9 cellular contexts compared by ENCODE assay signal in genomic region chr4:55409468-55410171, GRCh38. TPM values are rescaled to one million over a fixed set of nuclear protein-coding genes. Genes with fewer than 3 reads are reported as not detected.
DNase-seq lines count a peak whose midpoint lies in the region; ATAC-seq and TF ChIP-seq lines count a peak whose summit lies in the region.
"Had no signal": no experiment of that assay in that cellular context is flagged by ENCODE, and none has a peak within 500 bp of the region (broad histone marks: within the 10 kb centered on the region; RNA-seq: fewer than 3 reads in every experiment).

No MANE protein-coding gene starts in this region.

- H3K4me3 ChIP-seq in GM23338 (no peak overlapping the region), OCI-LY3 (ENCODE audit: low read length) (no peak overlapping the region), heart right ventricle (peak overlapping the region in 1 of 10 donors; percentile 15), stomach (no peak overlapping the region), colonic mucosa (no peak overlapping the region)

- DNase-seq in GM23338 (ENCODE audit: low spot score) = peak; percentile 55
- DNase-seq in heart right ventricle = peak in 1 of 2 donors; percentile 57
- no peak for DNase-seq in NCI-H1105 treated with DMSO at 0.1 percent for 48 hours (lab: John Stamatoyannopoulos, UW)
- DNase-seq in stomach = no peak
- DNase-seq in colonic mucosa = no peak
- DNase-seq in activated T-cell treated with anti-CD3 and anti-CD28 coated beads for 4 hours = no peak

- H3K4me2 ChIP-seq in GM23338 (no peak overlapping the region), OCI-LY3 (ENCODE audit: low read length) (0 out of 2 replicates have a peak overlapping the region, but pooled peaks have one; percentile 23)

- H3K36me3 Mint-ChIP-seq in GM23338 (ENCODE audit: low read depth) = peaks cover 33% of the 10 kb centered on the region

- no peak for TF ChIP-seq EP300 in stomach (IDR thresholded peaks at IDR 0.05)

- H4K20me1 ChIP-seq in GM23338 (replicated peaks; ENCODE audit: insufficient read depth) (peaks cover 62% of the 10 kb centered on the region), OCI-LY3 (ENCODE audit: insufficient read depth, low read length) (peaks cover 61% of the 10 kb centered on the region)

- no peaks in the 10 kb centered on the region for H3F3A ChIP-seq in GM23338 (replicated peaks; ENCODE audit: low read depth)

- TF ChIP-seq POLR2A in stomach (IDR thresholded peaks at IDR 0.05) = no peak

- H3K27me3 ChIP-seq in GM23338 (ENCODE audit: insufficient read depth) = no peaks in the 10 kb centered on the region
- H3K27me3 ChIP-seq in OCI-LY3 (ENCODE audit: low read depth, low read length) = no peaks in the 10 kb centered on the region
- no peaks in the 10 kb centered on the region for H3K27me3 ChIP-seq in heart right ventricle
- H3K27me3 ChIP-seq in stomach = no peaks in the 10 kb centered on the region
- no peaks in the 10 kb centered on the region for H3K27me3 ChIP-seq in colonic mucosa

- intact Hi-C loops in heart right ventricle (cut with DNase I) = loop anchor here in 1 of 10 donors (5.0 kb wide), 1 partner anchor 62 kb away; the partner anchor contains the start of gene SRD5A3
- intact Hi-C loops in stomach (cut with DNase I; ENCODE audit: low total_unique reads) = no loop called here
- intact Hi-C loops in colonic mucosa (cut with DNase I) = no loop called here

- H2AFZ ChIP-seq in GM23338 (no peak overlapping the region), OCI-LY3 (ENCODE audit: low read depth, low read length) (no peak overlapping the region)

- peak overlapping the region; percentile 45; the same call in 1 of the 2 replicates for H3K27ac Mint-ChIP-seq in GM23338

- H3K9ac ChIP-seq in OCI-LY3 (ENCODE audit: low read length) (no peak overlapping the region), colonic mucosa (ENCODE audit: low read depth in 2 of 2, low read length in 2 of 2) (no peak overlapping the region)

- ATAC-seq in GM23338 (peak; percentile 77), heart right ventricle (peak; percentile 53 to 85 (median 72))
- ATAC-seq: naive thymus-derived CD8-positive, alpha-beta T cell had no signal

- H3K4me1 Mint-ChIP-seq in GM23338 = peaks cover 19% of the 10 kb centered on the region; the same call in 2 of the 3 replicates

- peaks cover 17% of the 10 kb centered on the region; the same call in 1 of the 2 replicates for H3K4me1 ChIP-seq in GM23338 (ENCODE audit: insufficient read depth)
- H3K4me1 ChIP-seq in OCI-LY3 (ENCODE audit: low read length) = 0 out of 2 replicates have a peak, but pooled peaks cover 5% of the 10 kb centered on the region
- peaks cover 0 to 66% (median 32%) of the 10 kb centered on the region in 9 donors for H3K4me1 ChIP-seq in heart right ventricle
- H3K4me1 ChIP-seq in stomach = peaks cover 0 to 60% (median 29%) of the 10 kb centered on the region in 4 donors
- H3K4me1 ChIP-seq in colonic mucosa = no peaks in the 10 kb centered on the region

- H3K79me2 ChIP-seq in GM23338 (replicated peaks; ENCODE audit: insufficient read depth) (peaks cover 99% of the 10 kb centered on the region), OCI-LY3 (ENCODE audit: low read length) (peaks cover 100% of the 10 kb centered on the region)

- no peaks in the 10 kb centered on the region for H3K9me3 ChIP-seq in OCI-LY3 (ENCODE audit: insufficient read depth, low read length)
- no peaks in the 10 kb centered on the region for H3K9me3 ChIP-seq in heart right ventricle
- no peaks in the 10 kb centered on the region for H3K9me3 ChIP-seq in stomach
- H3K9me3 ChIP-seq in colonic mucosa = no peaks in the 10 kb centered on the region

- peak; percentile 63 for TF ChIP-seq CTCF in GM12872 (IDR thresholded peaks at IDR 0.05; ENCODE audit: insufficient read depth, low read depth, low read length)
- peak; percentile 39 to 52 for TF ChIP-seq CTCF in GM23338 (conservative IDR thresholded peaks at IDR 0.05; ENCODE audit: low read depth in 2 of 2)
- TF ChIP-seq CTCF in OCI-LY3 (IDR thresholded peaks at IDR 0.05; ENCODE audit: low read depth, low read length) = peak; percentile 38
- TF ChIP-seq CTCF in heart right ventricle (IDR thresholded peaks at IDR 0.05) = peak in 8 of 9 donors; percentile 13 to 64 (median 34)
- TF ChIP-seq CTCF in stomach (IDR thresholded peaks at IDR 0.05) = no peak
- TF ChIP-seq CTCF in colonic mucosa (IDR thresholded peaks at IDR 0.05) = no peak

- H3K36me3 ChIP-seq in GM23338 (ENCODE audit: insufficient read depth) (peaks cover 10% of the 10 kb centered on the region), OCI-LY3 (replicated peaks; ENCODE audit: low read depth, low read length) (peaks cover 42% of the 10 kb centered on the region), heart right ventricle (peaks cover 0 to 93% (median 4%) of the 10 kb centered on the region in 9 donors), stomach (peaks cover 10 to 68% (median 52%) of the 10 kb centered on the region in 4 donors), colonic mucosa (no peaks in the 10 kb centered on the region)

- no peak overlapping the region for H3K4me3 Mint-ChIP-seq in GM23338
- H3K4me3 Mint-ChIP-seq: naive thymus-derived CD8-positive, alpha-beta T cell had no signal

- H3K27ac ChIP-seq in GM23338 (ENCODE audit: low read depth) (peak overlapping the region; percentile 87), OCI-LY3 (ENCODE audit: low read length) (0 out of 2 replicates have a peak overlapping the region, but pooled peaks have one; percentile 14), heart right ventricle (peak overlapping the region in 7 of 10 donors; percentile 3 to 57 (median 6)), stomach (no peak overlapping the region), colonic mucosa (no peak overlapping the region)

- H3K27me3 Mint-ChIP-seq in GM23338 (ENCODE audit: insufficient read depth, low read depth, poor library complexity) = no peaks in the 10 kb centered on the region
- H3K27me3 Mint-ChIP-seq: naive thymus-derived CD8-positive, alpha-beta T cell had no signal

- 34 to 44% methylated on average over 10 of the region's 10 CpGs for WGBS in heart right ventricle, 2 donors
- WGBS in stomach, 5 donors = 56 to 67% (median 63%) methylated on average over 10 of the region's 10 CpGs

- no peaks in the 10 kb centered on the region for H3K9me3 Mint-ChIP-seq in GM23338
- H3K9me3 Mint-ChIP-seq: naive thymus-derived CD8-positive, alpha-beta T cell had no signal

- no peaks in the 10 kb centered on the region for H3K9me2 ChIP-seq in GM23338 (ENCODE audit: insufficient read depth)

TF ChIP-seq in GM23338, 12 proteins besides CTCF, POLR2A, EP300 and RAD21 (continues in another document):
- TF ChIP-seq EZH2phosphoT487 (IDR thresholded peaks at IDR 0.05; ENCODE audit: unreplicated experiment) (no peak), ETS1 (IDR thresholded peaks at IDR 0.05) (no peak), ZNF114 (CRISPR knock-in tag; IDR thresholded peaks at IDR 0.05) (no peak), REST (IDR thresholded peaks at IDR 0.05; ENCODE audit: unreplicated experiment) (no peak)

RNA-seq across cellular contexts. Expression of gene TMEM165, which starts 13.9 kb away (rescaled TPM):
- total RNA-seq in GM23338 (2014; rRNA removed; shearing (Covaris generic)) = 170 and 171 TPM in 2 replicates
- polyA plus RNA-seq in GM23338 (2016; fragmentation: Nextera tagmentation; extraction: Ambion mirVana) = 120 and 125 TPM in 2 replicates
- 10 to 100 TPM; 30.3 to 86.3 (median 34.6) TPM for total RNA-seq in heart right ventricle
- polyA plus RNA-seq in heart right ventricle = 10 to 100 TPM; 49.6 to 65.1 TPM
- 100 to 1,000 TPM in 4 of 5 donors, 10 to 100 TPM in 1; 21.6 to 365 (median 206) TPM for total RNA-seq in stomach
- polyA plus RNA-seq in stomach = 10 to 100 TPM; 23.2 to 48.0 (median 27.8) TPM
- 10 to 100 TPM; 70.0 to 80.0 TPM for total RNA-seq in colonic mucosa

Comparison
In these comparisons a context has a peak if more than half of its experiments do, and no peak if none do; other contexts are left out.
1. CTCF ChIP-seq: peak in GM12872 (single experiment), GM23338 (2 of 2), OCI-LY3 (single experiment) and heart right ventricle (8 of 9); none in stomach (0 of 7) and colonic mucosa (single experiment).
2. H3K27ac ChIP-seq: peak in GM23338 (single experiment), OCI-LY3 (single experiment) and heart right ventricle (7 of 10); none in stomach (0 of 5) and colonic mucosa (single experiment).